In genomic region chr7:132347129-132347528, GRCh38 we compare ENCODE assay signal across 23 cellular contexts.
"Had no signal": no experiment of that assay in that cellular context is flagged by ENCODE, and none has a peak within 500 bp of the region (broad histone marks: within the 10 kb centered on the region; RNA-seq: fewer than 3 reads in every experiment).

No MANE protein-coding gene starts in this region.

- DNase-seq: activated CD4-positive, alpha-beta memory T cell treated with anti-CD3 and anti-CD28 coated beads for 36 hours; activated CD4-positive, alpha-beta T cell treated with anti-CD3 and anti-CD28 coated beads for 48 hours; activated CD4-positive, CD25-positive, alpha-beta regulatory T cell; activated naive CD4-positive, alpha-beta T cell treated with anti-CD3 and anti-CD28 coated beads for 36 hours; activated naive CD8-positive, alpha-beta T cell treated with anti-CD3 and anti-CD28 coated beads, Interleukin-2, amount 10 ng/mL, durations not matched to agents 7 days and 5 days; activated T-cell treated with anti-CD3 and anti-CD28 coated beads, Interleukin-2, amount 50 U/mL, for 48 hours; amniotic stem cell; effector memory CD4-positive, alpha-beta T cell; glutamatergic neuron; ovary; spleen; stimulated activated CD4-positive, alpha-beta T cell treated with anti-CD3 and anti-CD28 coated beads, Interleukin-4, amount 100 ng/mL, for 1 hour; stimulated activated naive CD4-positive, alpha-beta T cell; T1000 had no signal

- H3K4me1 ChIP-seq: breast epithelium, prostate gland had no signal

- H3K4me3 ChIP-seq: breast epithelium, esophagus muscularis mucosa, hepatocyte, ovary, prostate gland, right atrium auricular region, spleen had no signal

- H3K36me3 ChIP-seq: breast epithelium, esophagus muscularis mucosa, neutrophil, ovary, prostate gland, right atrium auricular region, spleen had no signal

- H3K27me3 ChIP-seq: breast epithelium, hepatocyte, ovary, right atrium auricular region had no signal

- H3K27ac ChIP-seq: breast epithelium, esophagus muscularis mucosa, hepatocyte, neutrophil, ovary, prostate gland, right atrium auricular region, spleen had no signal

- FAIRE-seq: colon, frontal cortex, islet of Langerhans had no signal

- H3K9me3 ChIP-seq: breast epithelium, esophagus muscularis mucosa, neutrophil, ovary, prostate gland, right atrium auricular region, spleen had no signal
